Comparison of ENCODE assay signal across 30 cellular contexts in the genomic region with DNA sequence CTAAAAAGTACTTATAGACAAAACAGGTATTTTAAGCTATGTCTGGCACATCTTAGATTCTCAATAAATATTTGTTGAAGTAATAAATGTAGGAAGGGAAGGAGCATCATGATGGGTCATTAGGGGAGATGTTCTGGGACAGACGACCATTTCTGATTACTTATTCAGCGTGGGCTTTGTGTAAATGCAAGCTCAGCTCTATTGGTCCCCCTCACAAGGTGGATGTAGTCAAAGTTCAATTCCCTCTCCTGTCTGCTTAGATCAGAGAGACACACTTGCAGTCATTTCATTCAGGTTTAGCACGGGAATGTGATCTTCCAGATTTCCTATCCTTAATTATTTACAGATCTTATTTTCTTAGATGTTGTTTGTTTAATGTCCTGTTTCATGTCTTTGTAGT. TPM values are rescaled to one million over a fixed set of nuclear protein-coding genes. Genes with fewer than 3 reads are reported as not detected.
"Had no signal": no experiment of that assay in that cellular context is flagged by ENCODE, and none has a peak within 500 bp of the region (broad histone marks: within the 10 kb centered on the region; RNA-seq: fewer than 3 reads in every experiment).

No MANE protein-coding gene starts in this region.

- FAIRE-seq: TTC549 had no signal

- H3K4me1 ChIP-seq: ascending aorta, breast epithelium had no signal

- DNase-seq: activated B cell treated with CpG ODN at 0.5 μM for 24 hours; activated CD4-positive, alpha-beta memory T cell treated with anti-CD3 and anti-CD28 coated beads, Interleukin-2, amount 10 ng/mL, durations not matched to agents 7 days and 5 days; activated CD4-positive, alpha-beta T cell treated with anti-CD3 and anti-CD28 coated beads for 4 hours; activated CD4-positive, alpha-beta T cell treated with anti-CD3 and anti-CD28 coated beads, Interleukin-2, amount 10 ng/mL, durations not matched to agents 24 days and 14 days; activated CD4-positive, alpha-beta T cell treated with anti-CD3 and anti-CD28 coated beads, Interleukin-2, amount 50 U/mL, for 48 hours; activated CD4-positive, CD25-positive, alpha-beta regulatory T cell treated with anti-CD3 and anti-CD28 coated beads, Interleukin-2, amount 50 U/mL, for 72 hours; activated CD8-positive, alpha-beta memory T cell treated with anti-CD3 and anti-CD28 coated beads for 24 hours; activated CD8-positive, alpha-beta memory T cell treated with anti-CD3 and anti-CD28 coated beads, Interleukin-2, amount 10 ng/mL, durations not matched to agents 7 days and 5 days; activated CD8-positive, alpha-beta memory T cell treated with anti-CD3 and anti-CD28 coated beads, Interleukin-2, amount 50 U/mL, for 48 hours; activated CD8-positive, alpha-beta T cell treated with anti-CD3 and anti-CD28 coated beads, Interleukin-2, amount 10 ng/mL, durations not matched to agents 7 days and 5 days; activated effector memory CD4-positive, alpha-beta T cell treated with Interleukin-2 at 50 U/mL for 16 hours; activated gamma-delta T cell; activated naive CD4-positive, alpha-beta T cell treated with anti-CD3 and anti-CD28 coated beads, Interleukin-2, amount 10 ng/mL, durations not matched to agents 7 days and 5 days; activated naive CD4-positive, alpha-beta T cell treated with Interleukin-2 at 50 U/mL for 16 hours; activated naive CD8-positive, alpha-beta T cell treated with anti-CD3 and anti-CD28 coated beads, Interleukin-2, amount 10 ng/mL, durations not matched to agents 7 days and 5 days; activated naive CD8-positive, alpha-beta T cell treated with anti-CD3 and anti-CD28 coated beads, Interleukin-2, amount 50 U/mL, for 24 hours; activated T-cell treated with anti-CD3 and anti-CD28 coated beads, Interleukin-2, amount 50 U/mL, for 24 hours; activated T-cell treated with anti-CD3 and anti-CD28 coated beads, Interleukin-2, amount 50 U/mL, for 48 hours; amygdala; anterior cingulate cortex; brain microvascular endothelial cell; central memory CD4-positive, alpha-beta T cell; T-helper 1 cell; T-helper 2 cell; T-helper 9 cell had no signal

- H3K36me3 ChIP-seq: ascending aorta, brain microvascular endothelial cell, breast epithelium had no signal

- H3K4me3 ChIP-seq: ascending aorta, breast epithelium had no signal

- ATAC-seq: activated CD8-positive, alpha-beta memory T cell treated with anti-CD3 and anti-CD28 coated beads, Interleukin-2, amount 10 ng/mL, durations not matched to agents 7 days and 5 days; activated CD8-positive, alpha-beta T cell treated with anti-CD3 and anti-CD28 coated beads, Interleukin-2, amount 10 ng/mL, durations not matched to agents 7 days and 5 days; activated naive CD8-positive, alpha-beta T cell treated with anti-CD3 and anti-CD28 coated beads, Interleukin-2, amount 50 U/mL, for 24 hours had no signal

- H3K27me3 ChIP-seq: ascending aorta, brain microvascular endothelial cell had no signal

- H3K9me3 ChIP-seq: ascending aorta, breast epithelium had no signal

- H3K27ac ChIP-seq: ascending aorta, brain microvascular endothelial cell, breast epithelium, VCaP had no signal

RNA-seq across cellular contexts. Expression of a gene that starts 7.5 kb away (rescaled TPM):
- total RNA-seq: activated B cell treated with CpG ODN at 0.5 μM for 24 hours; activated CD4-positive, alpha-beta memory T cell treated with anti-CD3 and anti-CD28 coated beads, Interleukin-2, amount 10 ng/mL, durations not matched to agents 7 days and 5 days; activated CD4-positive, alpha-beta T cell treated with anti-CD3 and anti-CD28 coated beads, Interleukin-2, amount 10 ng/mL, durations not matched to agents 24 days and 14 days; activated CD8-positive, alpha-beta memory T cell treated with anti-CD3 and anti-CD28 coated beads, Interleukin-2, amount 10 ng/mL, durations not matched to agents 7 days and 5 days; activated CD8-positive, alpha-beta T cell treated with anti-CD3 and anti-CD28 coated beads, Interleukin-2, amount 10 ng/mL, durations not matched to agents 7 days and 5 days; activated naive CD8-positive, alpha-beta T cell treated with anti-CD3 and anti-CD28 coated beads, Interleukin-2, amount 10 ng/mL, durations not matched to agents 7 days and 5 days; activated T-helper 2 cell treated with anti-CD3 and anti-CD28 coated beads, Interferon-gamma antibody, Interleukin-2, Interleukin-4, amounts not matched to agents 10 μg/mL and 5 μg/mL and 100 μg/mL, durations not matched to agents 14 hours and 24 hours and 36 hours had no signal
